Comparison of ENCODE assay signal across 17 cellular contexts in genomic region chr7:1325646-1326510, GRCh38.
"Had no signal": no experiment of that assay in that cellular context is flagged by ENCODE, and none has a peak within 500 bp of the region (broad histone marks: within the 10 kb centered on the region; RNA-seq: fewer than 3 reads in every experiment).

No MANE protein-coding gene starts in this region.

- H3K27me3 ChIP-seq: right atrium auricular region, thyroid gland had no signal

- H3K27ac ChIP-seq: heart right ventricle, prostate gland, right atrium auricular region, thyroid gland had no signal

- H3K9me3 ChIP-seq: heart right ventricle, prostate gland, right atrium auricular region, thyroid gland had no signal

- H3K36me3 ChIP-seq: heart right ventricle, prostate gland, right atrium auricular region, thyroid gland had no signal

- H3K4me1 ChIP-seq: heart right ventricle, prostate gland, right atrium auricular region, thyroid gland had no signal

- DNase-seq: activated CD4-positive, alpha-beta memory T cell treated with anti-CD3 and anti-CD28 coated beads for 36 hours; activated CD4-positive, alpha-beta T cell treated with anti-CD3 and anti-CD28 coated beads for 4 hours; activated CD4-positive, CD25-positive, alpha-beta regulatory T cell; activated effector memory CD4-positive, alpha-beta T cell treated with Interleukin-2 at 50 U/mL for 16 hours; activated T-cell treated with anti-CD3 and anti-CD28 coated beads, Interleukin-2, amount 50 U/mL, for 48 hours; effector CD4-positive, alpha-beta T cell; heart right ventricle; stimulated activated CD4-positive, alpha-beta T cell treated with anti-CD3 and anti-CD28 coated beads, Interleukin-1b, Interleukin-23, amount 100 ng/mL, for 48 hours; substantia nigra; T1000; thyroid gland had no signal

- ATAC-seq: activated naive CD4-positive, alpha-beta T cell treated with anti-CD3 and anti-CD28 coated beads, Interleukin-2, amount 50 U/mL, for 72 hours; heart right ventricle; left lobe of liver; naive thymus-derived CD8-positive, alpha-beta T cell had no signal

- FAIRE-seq: endometrium had no signal

- H3K4me3 ChIP-seq: heart right ventricle, prostate gland, right atrium auricular region, thyroid gland had no signal
